Comparison of ENCODE assay signal across 11 cellular contexts in the genomic region with DNA sequence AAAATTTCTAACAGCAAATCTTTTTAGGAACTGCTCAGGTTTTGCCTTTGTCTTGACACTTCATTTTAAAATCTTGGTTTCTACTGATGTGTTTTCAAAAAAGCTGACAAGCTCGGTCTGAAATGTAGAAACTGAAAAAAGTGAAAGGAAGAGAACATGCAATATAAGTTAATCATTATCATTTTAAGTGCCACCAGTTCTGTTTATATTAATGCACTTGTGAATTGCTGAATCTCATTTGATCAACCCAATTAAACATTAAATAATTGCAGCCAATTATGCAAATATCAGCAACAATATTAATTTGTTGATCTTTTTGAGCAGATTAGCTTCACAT.
A peak's percentile ranks its signal among the peaks of the same experiment; 100 is the strongest.
DNase-seq lines count a peak whose midpoint lies in the region; ATAC-seq and TF ChIP-seq lines count a peak whose summit lies in the region.
"Had no signal": no experiment of that assay in that cellular context is flagged by ENCODE, and none has a peak within 500 bp of the region (broad histone marks: within the 10 kb centered on the region; RNA-seq: fewer than 3 reads in every experiment).

No MANE protein-coding gene starts in this region.

- no peak for TF ChIP-seq EP300 in gastroesophageal sphincter (IDR thresholded peaks at IDR 0.05)

- TF ChIP-seq POLR2A in adrenal gland (IDR thresholded peaks at IDR 0.05) (no peak), gastroesophageal sphincter (IDR thresholded peaks at IDR 0.05) (no peak)

- H3K4me1 Mint-ChIP-seq in CD4-positive, alpha-beta T cell (ENCODE audit: low read depth): peaks cover 30% of the 10 kb centered on the region

- POLR2A ChIA-PET in CD4-positive, alpha-beta T cell (lab: Charles Lee): interaction anchor here (1.2 kb wide), 1 partner anchor 19 kb away, joined by 3 read pairs; no protein-coding TSS in a partner anchor
- POLR2A ChIA-PET in GM10248 (lab: Yijun Ruan, JAX): no interaction called here

- H3K4me3 ChIP-seq in colonic mucosa (no peak overlapping the region), SJCRH30 (no peak overlapping the region), adrenal gland (no peak overlapping the region), gastroesophageal sphincter (no peak overlapping the region)
- H3K4me3 ChIP-seq: skin epidermis had no signal

- CTCF ChIA-PET in CD4-positive, alpha-beta T cell (lab: Charles Lee): interaction anchor here (1.2 kb wide), 1 partner anchor 45 kb away, joined by 3 read pairs; no protein-coding TSS in a partner anchor
- CTCF ChIA-PET in GM10248 (lab: Yijun Ruan, JAX): interaction anchor here (1.1 to 3.4 kb wide), 4 partner anchors 9 to 1959 kb away, joined by 3 to 11 read pairs (median 7); no protein-coding TSS in a partner anchor

- H3K36me3 ChIP-seq in colonic mucosa: no peaks in the 10 kb centered on the region
- peaks cover 62% of the 10 kb centered on the region for H3K36me3 ChIP-seq in SJCRH30
- no peaks in the 10 kb centered on the region for H3K36me3 ChIP-seq in adrenal gland (replicated peaks in 1 of 2)
- H3K36me3 ChIP-seq in gastroesophageal sphincter: no peaks in the 10 kb centered on the region
- H3K36me3 ChIP-seq: tibial nerve had no signal

- WGBS in adrenal gland, 4 donors: 44 to 59% (median 54%) methylated on average over 1 of the region's 1 CpG
- WGBS in gastroesophageal sphincter (ENCODE audit: low coverage in 1 of 2), 2 donors: 67 to 78% methylated on average over 1 of the region's 1 CpG

- H3K9me3 Mint-ChIP-seq in CD4-positive, alpha-beta T cell: no peaks in the 10 kb centered on the region

- peak overlapping the region; percentile 69 for H3K27ac Mint-ChIP-seq in CD4-positive, alpha-beta T cell

- no peak for DNase-seq in CD4-positive, alpha-beta T cell
- DNase-seq in colonic mucosa (no peak), SJCRH30 (no peak), adrenal gland (no peak), GM10248 (ENCODE audit: extremely low spot score) (no peak)
- DNase-seq: DMS153 had no signal

- H3K27me3 ChIP-seq in CD4-positive, alpha-beta T cell (ENCODE audit: control insufficient read depth, insufficient read depth, low read length): no peaks in the 10 kb centered on the region
- H3K27me3 ChIP-seq in colonic mucosa (no peaks in the 10 kb centered on the region), SJCRH30 (no peaks in the 10 kb centered on the region), adrenal gland (no peaks in the 10 kb centered on the region), gastroesophageal sphincter (no peaks in the 10 kb centered on the region)
- H3K27me3 ChIP-seq: tibial nerve had no signal

- intact Hi-C loops in CD4-positive, alpha-beta T cell (cut with DNase I, micrococcal nuclease): no loop called here
- intact Hi-C loops in colonic mucosa (cut with DNase I): no loop called here
- intact Hi-C loops in adrenal gland (cut with DNase I): no loop called here

- TF ChIP-seq CTCF in CD4-positive, alpha-beta T cell (IDR thresholded peaks at IDR 0.05): no peak
- TF ChIP-seq CTCF in colonic mucosa (IDR thresholded peaks at IDR 0.05) (no peak), adrenal gland (IDR thresholded peaks at IDR 0.05) (no peak), gastroesophageal sphincter (IDR thresholded peaks at IDR 0.05) (no peak), GM10248 (IDR thresholded peaks at IDR 0.05; ENCODE audit: control extremely low read depth, extremely low read depth, low read depth, missing control alignments) (no peak)

- H3K4me1 ChIP-seq in colonic mucosa: no peaks in the 10 kb centered on the region
- H3K4me1 ChIP-seq in SJCRH30: no peaks in the 10 kb centered on the region
- no peaks in the 10 kb centered on the region for H3K4me1 ChIP-seq in adrenal gland (replicated peaks in 1 of 2)
- no peaks in the 10 kb centered on the region for H3K4me1 ChIP-seq in gastroesophageal sphincter

- peak overlapping the region; percentile 80 for H3K4me3 Mint-ChIP-seq in CD4-positive, alpha-beta T cell

- H3K36me3 Mint-ChIP-seq in CD4-positive, alpha-beta T cell (ENCODE audit: low read depth): no peaks in the 10 kb centered on the region

- no peaks in the 10 kb centered on the region for H3K9me3 ChIP-seq in CD4-positive, alpha-beta T cell (ENCODE audit: control insufficient read depth, low read length)
- H3K9me3 ChIP-seq in colonic mucosa (no peaks in the 10 kb centered on the region), SJCRH30 (replicated peaks) (0 out of 2 replicates have a peak, but pooled peaks cover 3% of the 10 kb centered on the region), adrenal gland (replicated peaks in 1 of 3) (no peaks in the 10 kb centered on the region), gastroesophageal sphincter (no peaks in the 10 kb centered on the region)
- H3K9me3 ChIP-seq: tibial nerve had no signal

- H3K27ac ChIP-seq in CD4-positive, alpha-beta T cell (ENCODE audit: low read depth, low read length): no peak overlapping the region
- peak overlapping the region; percentile 37 for H3K27ac ChIP-seq in colonic mucosa
- no peak overlapping the region for H3K27ac ChIP-seq in SJCRH30
- H3K27ac ChIP-seq in adrenal gland: no peak overlapping the region
- H3K27ac ChIP-seq in gastroesophageal sphincter: no peak overlapping the region
- H3K27ac ChIP-seq: tibial nerve had no signal

- no peak overlapping the region for H3K9ac ChIP-seq in colonic mucosa (ENCODE audit: low read depth in 2 of 2, low read length in 2 of 2)

- no peak for ATAC-seq in CD4-positive, alpha-beta T cell (ENCODE audit: poor library complexity)
- ATAC-seq in GM19395 (IDR thresholded peaks at IDR 0.05; ENCODE audit: unreplicated experiment): peak; percentile 57
- peak; percentile 15 for ATAC-seq in HG03103 (IDR thresholded peaks at IDR 0.05; ENCODE audit: low read depth, unreplicated experiment)
- ATAC-seq in gastroesophageal sphincter: no peak

- H3K27me3 Mint-ChIP-seq in CD4-positive, alpha-beta T cell: no peaks in the 10 kb centered on the region

Comparison
In these comparisons a context has a peak if more than half of its experiments do, and no peak if none do; other contexts are left out.
1. ATAC-seq: peak in GM19395 (single experiment) and HG03103 (single experiment); none in CD4-positive, alpha-beta T cell (single experiment) and gastroesophageal sphincter (single experiment).